2 cellular contexts compared by ENCODE assay signal in the genomic region with DNA sequence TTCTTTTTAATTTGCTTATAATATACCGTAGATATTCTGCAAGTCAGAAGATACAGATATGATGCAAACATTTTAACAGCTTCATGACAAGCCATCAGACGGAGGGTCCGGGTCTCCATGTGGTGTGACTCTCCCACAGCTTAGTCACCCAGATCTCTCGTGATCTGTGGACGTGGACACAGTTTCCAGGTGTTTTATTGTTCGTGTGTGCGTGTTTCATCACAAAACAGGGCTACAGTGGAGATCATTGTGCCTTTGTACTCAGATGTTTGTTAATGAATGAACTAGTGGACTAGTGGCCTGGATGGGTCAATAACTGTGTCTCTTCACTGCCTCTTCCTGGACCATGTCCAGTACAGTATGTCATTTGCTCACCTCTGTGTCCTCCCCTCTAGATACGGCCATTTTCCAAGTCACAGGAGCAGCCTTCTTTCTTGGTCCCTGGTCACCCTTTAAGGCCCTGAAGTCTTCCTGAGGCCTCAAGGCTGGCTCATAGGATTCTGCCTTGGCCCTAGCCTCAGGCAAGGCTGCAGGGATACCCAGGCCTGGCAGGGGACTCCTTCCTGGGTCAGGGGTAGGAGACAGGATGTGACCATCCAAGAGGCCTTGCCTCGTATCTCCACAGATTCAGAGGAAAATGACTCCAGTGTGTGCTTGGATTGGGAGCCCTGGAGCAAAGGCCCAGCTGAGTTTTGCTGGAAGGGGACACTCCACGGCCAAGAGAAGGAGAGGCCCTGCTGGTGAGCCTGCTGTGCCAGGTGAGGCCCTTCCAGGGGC.
TF ChIP-seq lines count a peak whose summit lies in the region.

No MANE protein-coding gene starts in this region.

TF ChIP-seq in H1, 55 proteins besides CTCF, POLR2A, EP300 and RAD21:
- TF ChIP-seq NRF1 (IDR thresholded peaks at IDR 0.05; ENCODE audit: low read depth, low read length) (no peak), RBBP5 (IDR thresholded peaks at IDR 0.05; ENCODE audit: borderline replicate concordance, low read depth, low read length) (no peak), SP4 (IDR thresholded peaks at IDR 0.05; ENCODE audit: low read length) (no peak), NANOG (IDR thresholded peaks at IDR 0.05; ENCODE audit: insufficient read depth, low read depth, low read length, poor library complexity, severe bottlenecking) (no peak), KDM5A (IDR thresholded peaks at IDR 0.05; ENCODE audit: low read length) (no peak), TCF12 (IDR thresholded peaks at IDR 0.05; ENCODE audit: low read depth, low read length) (no peak), SP2 (IDR thresholded peaks at IDR 0.05; ENCODE audit: low read length) (no peak), CEBPB (IDR thresholded peaks at IDR 0.05; ENCODE audit: low read depth, low read length) (no peak), ASH2L (IDR thresholded peaks at IDR 0.05; ENCODE audit: low read length) (no peak), BACH1 (IDR thresholded peaks at IDR 0.05; ENCODE audit: low read length) (no peak), TAF1 (IDR thresholded peaks at IDR 0.05; ENCODE audit: low read depth, low read length) (no peak), EZH2 (IDR thresholded peaks at IDR 0.05; ENCODE audit: low read depth, low read length, severe bottlenecking) (no peak), CTBP2 (IDR thresholded peaks at IDR 0.05; ENCODE audit: borderline replicate concordance, insufficient read depth, insufficient read length, low read length) (no peak)
- TF ChIP-seq, protein P1, sequence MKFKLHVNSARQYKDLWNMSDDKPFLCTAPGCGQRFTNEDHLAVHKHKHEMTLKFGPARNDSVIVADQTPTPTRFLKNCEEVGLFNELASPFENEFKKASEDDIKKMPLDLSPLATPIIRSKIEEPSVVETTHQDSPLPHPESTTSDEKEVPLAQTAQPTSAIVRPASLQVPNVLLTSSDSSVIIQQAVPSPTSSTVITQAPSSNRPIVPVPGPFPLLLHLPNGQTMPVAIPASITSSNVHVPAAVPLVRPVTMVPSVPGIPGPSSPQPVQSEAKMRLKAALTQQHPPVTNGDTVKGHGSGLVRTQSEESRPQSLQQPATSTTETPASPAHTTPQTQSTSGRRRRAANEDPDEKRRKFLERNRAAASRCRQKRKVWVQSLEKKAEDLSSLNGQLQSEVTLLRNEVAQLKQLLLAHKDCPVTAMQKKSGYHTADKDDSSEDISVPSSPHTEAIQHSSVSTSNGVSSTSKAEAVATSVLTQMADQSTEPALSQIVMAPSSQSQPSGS (IDR thresholded peaks at IDR 0.05; ENCODE audit: low read length), result no peak

TF ChIP-seq in HepG2, 621 proteins besides CTCF, POLR2A, EP300 and RAD21 (continues in another document):
- TF ChIP-seq, protein P2, sequence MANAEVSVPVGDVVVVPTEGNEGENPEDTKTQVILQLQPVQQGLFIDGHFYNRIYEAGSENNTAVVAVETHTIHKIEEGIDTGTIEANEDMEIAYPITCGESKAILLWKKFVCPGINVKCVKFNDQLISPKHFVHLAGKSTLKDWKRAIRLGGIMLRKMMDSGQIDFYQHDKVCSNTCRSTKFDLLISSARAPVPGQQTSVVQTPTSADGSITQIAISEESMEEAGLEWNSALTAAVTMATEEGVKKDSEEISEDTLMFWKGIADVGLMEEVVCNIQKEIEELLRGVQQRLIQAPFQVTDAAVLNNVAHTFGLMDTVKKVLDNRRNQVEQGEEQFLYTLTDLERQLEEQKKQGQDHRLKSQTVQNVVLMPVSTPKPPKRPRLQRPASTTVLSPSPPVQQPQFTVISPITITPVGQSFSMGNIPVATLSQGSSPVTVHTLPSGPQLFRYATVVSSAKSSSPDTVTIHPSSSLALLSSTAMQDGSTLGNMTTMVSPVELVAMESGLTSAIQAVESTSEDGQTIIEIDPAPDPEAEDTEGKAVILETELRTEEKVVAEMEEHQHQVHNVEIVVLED (CRISPR knock-in tag; IDR thresholded peaks at IDR 0.05; ENCODE audit: borderline replicate concordance), result peak; percentile 66; the same call in 1 of the 2 replicates
- no peak; the same call in 1 of the 2 replicates for TF ChIP-seq PHF20 (CRISPR knock-in tag; IDR thresholded peaks at IDR 0.05)
- no peak for TF ChIP-seq ZNF7 (CRISPR knock-in tag; IDR thresholded peaks at IDR 0.05)
- peak; percentile 33 for TF ChIP-seq XRCC5 (optimal IDR thresholded peaks at IDR 0.05; ENCODE audit: low read length)
- TF ChIP-seq, protein P3, sequence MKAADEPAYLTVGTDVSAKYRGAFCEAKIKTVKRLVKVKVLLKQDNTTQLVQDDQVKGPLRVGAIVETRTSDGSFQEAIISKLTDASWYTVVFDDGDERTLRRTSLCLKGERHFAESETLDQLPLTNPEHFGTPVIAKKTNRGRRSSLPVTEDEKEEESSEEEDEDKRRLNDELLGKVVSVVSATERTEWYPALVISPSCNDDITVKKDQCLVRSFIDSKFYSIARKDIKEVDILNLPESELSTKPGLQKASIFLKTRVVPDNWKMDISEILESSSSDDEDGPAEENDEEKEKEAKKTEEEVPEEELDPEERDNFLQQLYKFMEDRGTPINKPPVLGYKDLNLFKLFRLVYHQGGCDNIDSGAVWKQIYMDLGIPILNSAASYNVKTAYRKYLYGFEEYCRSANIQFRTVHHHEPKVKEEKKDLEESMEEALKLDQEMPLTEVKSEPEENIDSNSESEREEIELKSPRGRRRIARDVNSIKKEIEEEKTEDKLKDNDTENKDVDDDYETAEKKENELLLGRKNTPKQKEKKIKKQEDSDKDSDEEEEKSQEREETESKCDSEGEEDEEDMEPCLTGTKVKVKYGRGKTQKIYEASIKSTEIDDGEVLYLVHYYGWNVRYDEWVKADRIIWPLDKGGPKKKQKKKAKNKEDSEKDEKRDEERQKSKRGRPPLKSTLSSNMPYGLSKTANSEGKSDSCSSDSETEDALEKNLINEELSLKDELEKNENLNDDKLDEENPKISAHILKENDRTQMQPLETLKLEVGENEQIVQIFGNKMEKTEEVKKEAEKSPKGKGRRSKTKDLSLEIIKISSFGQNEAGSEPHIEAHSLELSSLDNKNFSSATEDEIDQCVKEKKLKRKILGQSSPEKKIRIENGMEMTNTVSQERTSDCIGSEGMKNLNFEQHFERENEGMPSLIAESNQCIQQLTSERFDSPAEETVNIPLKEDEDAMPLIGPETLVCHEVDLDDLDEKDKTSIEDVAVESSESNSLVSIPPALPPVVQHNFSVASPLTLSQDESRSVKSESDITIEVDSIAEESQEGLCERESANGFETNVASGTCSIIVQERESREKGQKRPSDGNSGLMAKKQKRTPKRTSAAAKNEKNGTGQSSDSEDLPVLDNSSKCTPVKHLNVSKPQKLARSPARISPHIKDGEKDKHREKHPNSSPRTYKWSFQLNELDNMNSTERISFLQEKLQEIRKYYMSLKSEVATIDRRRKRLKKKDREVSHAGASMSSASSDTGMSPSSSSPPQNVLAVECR (CRISPR knock-in tag; IDR thresholded peaks at IDR 0.05; ENCODE audit: borderline replicate concordance), result peak; percentile 73; the same call in 1 of the 2 replicates
- TF ChIP-seq ZNF253 (CRISPR knock-in tag; IDR thresholded peaks at IDR 0.05; ENCODE audit: borderline replicate concordance), result no peak
- TF ChIP-seq ZNF878 (CRISPR knock-in tag; IDR thresholded peaks at IDR 0.05), result no peak
- TF ChIP-seq, protein P4, sequence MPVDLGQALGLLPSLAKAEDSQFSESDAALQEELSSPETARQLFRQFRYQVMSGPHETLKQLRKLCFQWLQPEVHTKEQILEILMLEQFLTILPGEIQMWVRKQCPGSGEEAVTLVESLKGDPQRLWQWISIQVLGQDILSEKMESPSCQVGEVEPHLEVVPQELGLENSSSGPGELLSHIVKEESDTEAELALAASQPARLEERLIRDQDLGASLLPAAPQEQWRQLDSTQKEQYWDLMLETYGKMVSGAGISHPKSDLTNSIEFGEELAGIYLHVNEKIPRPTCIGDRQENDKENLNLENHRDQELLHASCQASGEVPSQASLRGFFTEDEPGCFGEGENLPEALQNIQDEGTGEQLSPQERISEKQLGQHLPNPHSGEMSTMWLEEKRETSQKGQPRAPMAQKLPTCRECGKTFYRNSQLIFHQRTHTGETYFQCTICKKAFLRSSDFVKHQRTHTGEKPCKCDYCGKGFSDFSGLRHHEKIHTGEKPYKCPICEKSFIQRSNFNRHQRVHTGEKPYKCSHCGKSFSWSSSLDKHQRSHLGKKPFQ (CRISPR knock-in tag; IDR thresholded peaks at IDR 0.05; ENCODE audit: insufficient replicate concordance), result peak; percentile 91
- no peak for TF ChIP-seq HNRNPLL (IDR thresholded peaks at IDR 0.05; ENCODE audit: low read depth, low read length, poor library complexity, severe bottlenecking)
- TF ChIP-seq, protein P5, sequence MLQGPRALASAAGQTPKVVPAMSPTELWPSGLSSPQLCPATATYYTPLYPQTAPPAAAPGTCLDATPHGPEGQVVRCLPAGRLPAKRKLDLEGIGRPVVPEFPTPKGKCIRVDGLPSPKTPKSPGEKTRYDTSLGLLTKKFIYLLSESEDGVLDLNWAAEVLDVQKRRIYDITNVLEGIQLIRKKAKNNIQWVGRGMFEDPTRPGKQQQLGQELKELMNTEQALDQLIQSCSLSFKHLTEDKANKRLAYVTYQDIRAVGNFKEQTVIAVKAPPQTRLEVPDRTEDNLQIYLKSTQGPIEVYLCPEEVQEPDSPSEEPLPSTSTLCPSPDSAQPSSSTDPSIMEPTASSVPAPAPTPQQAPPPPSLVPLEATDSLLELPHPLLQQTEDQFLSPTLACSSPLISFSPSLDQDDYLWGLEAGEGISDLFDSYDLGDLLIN (CRISPR knock-in tag; IDR thresholded peaks at IDR 0.05; ENCODE audit: borderline replicate concordance), result no peak
- TF ChIP-seq ZMYM3 (CRISPR knock-in tag; IDR thresholded peaks at IDR 0.05), result peak; percentile 57
- peak; percentile 97 for TF ChIP-seq CBX5 (CRISPR knock-in tag; IDR thresholded peaks at IDR 0.05; ENCODE audit: borderline replicate concordance)
- no peak for TF ChIP-seq RAD51 (IDR thresholded peaks at IDR 0.05; ENCODE audit: borderline replicate concordance)
- peak; percentile 83; the same call in 1 of the 2 replicates for TF ChIP-seq ZNF335 (CRISPR knock-in tag; IDR thresholded peaks at IDR 0.05)
- TF ChIP-seq ZNF124 (CRISPR knock-in tag; IDR thresholded peaks at IDR 0.05), result peak; percentile 69; the same call in 1 of the 2 replicates
- TF ChIP-seq, protein P6, sequence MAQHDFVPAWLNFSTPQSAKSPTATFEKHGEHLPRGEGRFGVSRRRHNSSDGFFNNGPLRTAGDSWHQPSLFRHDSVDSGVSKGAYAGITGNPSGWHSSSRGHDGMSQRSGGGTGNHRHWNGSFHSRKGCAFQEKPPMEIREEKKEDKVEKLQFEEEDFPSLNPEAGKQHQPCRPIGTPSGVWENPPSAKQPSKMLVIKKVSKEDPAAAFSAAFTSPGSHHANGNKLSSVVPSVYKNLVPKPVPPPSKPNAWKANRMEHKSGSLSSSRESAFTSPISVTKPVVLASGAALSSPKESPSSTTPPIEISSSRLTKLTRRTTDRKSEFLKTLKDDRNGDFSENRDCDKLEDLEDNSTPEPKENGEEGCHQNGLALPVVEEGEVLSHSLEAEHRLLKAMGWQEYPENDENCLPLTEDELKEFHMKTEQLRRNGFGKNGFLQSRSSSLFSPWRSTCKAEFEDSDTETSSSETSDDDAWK (CRISPR knock-in tag; IDR thresholded peaks at IDR 0.05), result no peak
- TF ChIP-seq ARHGAP35 (CRISPR knock-in tag; IDR thresholded peaks at IDR 0.05; ENCODE audit: borderline replicate concordance), result no peak; the same call in 1 of the 2 replicates
- TF ChIP-seq ZNF260 (CRISPR knock-in tag; IDR thresholded peaks at IDR 0.05; ENCODE audit: borderline replicate concordance, low read depth), result no peak
- peak; percentile 84; the same call in 1 of the 2 replicates for TF ChIP-seq IRX3 (CRISPR knock-in tag; IDR thresholded peaks at IDR 0.05; ENCODE audit: borderline replicate concordance, low read depth)
- peak; percentile 98 for TF ChIP-seq ZNF614 (CRISPR knock-in tag; IDR thresholded peaks at IDR 0.05; ENCODE audit: borderline replicate concordance)
- peak; percentile 50; the same call in 1 of the 2 replicates for TF ChIP-seq ZNF564 (CRISPR knock-in tag; IDR thresholded peaks at IDR 0.05)
- TF ChIP-seq STAT5B (CRISPR knock-in tag; IDR thresholded peaks at IDR 0.05), result 0 out of 2 replicates have a peak, but pooled peaks have one; percentile 48
- no peak for TF ChIP-seq NAIF1 (CRISPR knock-in tag; IDR thresholded peaks at IDR 0.05; ENCODE audit: borderline replicate concordance)
- no peak for TF ChIP-seq HNRNPUL1 (IDR thresholded peaks at IDR 0.05; ENCODE audit: low read depth, low read length)
- TF ChIP-seq ZNF225 (CRISPR knock-in tag; IDR thresholded peaks at IDR 0.05), result peak; percentile 38; the same call in 1 of the 2 replicates
- TF ChIP-seq SRSF9 (IDR thresholded peaks at IDR 0.05; ENCODE audit: borderline replicate concordance, insufficient read depth, low read depth, low read length, poor library complexity, severe bottlenecking), result no peak
- TF ChIP-seq, protein P7, sequence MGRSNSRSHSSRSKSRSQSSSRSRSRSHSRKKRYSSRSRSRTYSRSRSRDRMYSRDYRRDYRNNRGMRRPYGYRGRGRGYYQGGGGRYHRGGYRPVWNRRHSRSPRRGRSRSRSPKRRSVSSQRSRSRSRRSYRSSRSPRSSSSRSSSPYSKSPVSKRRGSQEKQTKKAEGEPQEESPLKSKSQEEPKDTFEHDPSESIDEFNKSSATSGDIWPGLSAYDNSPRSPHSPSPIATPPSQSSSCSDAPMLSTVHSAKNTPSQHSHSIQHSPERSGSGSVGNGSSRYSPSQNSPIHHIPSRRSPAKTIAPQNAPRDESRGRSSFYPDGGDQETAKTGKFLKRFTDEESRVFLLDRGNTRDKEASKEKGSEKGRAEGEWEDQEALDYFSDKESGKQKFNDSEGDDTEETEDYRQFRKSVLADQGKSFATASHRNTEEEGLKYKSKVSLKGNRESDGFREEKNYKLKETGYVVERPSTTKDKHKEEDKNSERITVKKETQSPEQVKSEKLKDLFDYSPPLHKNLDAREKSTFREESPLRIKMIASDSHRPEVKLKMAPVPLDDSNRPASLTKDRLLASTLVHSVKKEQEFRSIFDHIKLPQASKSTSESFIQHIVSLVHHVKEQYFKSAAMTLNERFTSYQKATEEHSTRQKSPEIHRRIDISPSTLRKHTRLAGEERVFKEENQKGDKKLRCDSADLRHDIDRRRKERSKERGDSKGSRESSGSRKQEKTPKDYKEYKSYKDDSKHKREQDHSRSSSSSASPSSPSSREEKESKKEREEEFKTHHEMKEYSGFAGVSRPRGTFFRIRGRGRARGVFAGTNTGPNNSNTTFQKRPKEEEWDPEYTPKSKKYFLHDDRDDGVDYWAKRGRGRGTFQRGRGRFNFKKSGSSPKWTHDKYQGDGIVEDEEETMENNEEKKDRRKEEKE (IDR thresholded peaks at IDR 0.05), result no peak
- peak; percentile 87 for TF ChIP-seq BHLHE40 (IDR thresholded peaks at IDR 0.05; ENCODE audit: low read length)
- TF ChIP-seq, protein P8, sequence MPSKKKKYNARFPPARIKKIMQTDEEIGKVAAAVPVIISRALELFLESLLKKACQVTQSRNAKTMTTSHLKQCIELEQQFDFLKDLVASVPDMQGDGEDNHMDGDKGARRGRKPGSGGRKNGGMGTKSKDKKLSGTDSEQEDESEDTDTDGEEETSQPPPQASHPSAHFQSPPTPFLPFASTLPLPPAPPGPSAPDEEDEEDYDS (CRISPR knock-in tag; IDR thresholded peaks at IDR 0.05), result 0 out of 2 replicates have a peak, but pooled peaks have one; percentile 62
- TF ChIP-seq RFX3 (CRISPR knock-in tag; IDR thresholded peaks at IDR 0.05), result no peak
- TF ChIP-seq ZNF546 (CRISPR knock-in tag; conservative IDR thresholded peaks at IDR 0.05), result no peak
- peak; percentile 84; the same call in 1 of the 2 replicates for TF ChIP-seq ZNF891 (CRISPR knock-in tag; IDR thresholded peaks at IDR 0.05)
- TF ChIP-seq FOXJ3 (CRISPR knock-in tag; IDR thresholded peaks at IDR 0.05; ENCODE audit: borderline replicate concordance), result peak; percentile 86; the same call in 1 of the 2 replicates
